9 cellular contexts compared by ENCODE assay signal in genomic region chr2:45643095-45643494, GRCh38. TPM values are rescaled to one million over a fixed set of nuclear protein-coding genes. Genes with fewer than 3 reads are reported as not detected.
DNase-seq lines count a peak whose midpoint lies in the region; ATAC-seq, FAIRE-seq and TF ChIP-seq lines count a peak whose summit lies in the region.
"Had no signal": no experiment of that assay in that cellular context is flagged by ENCODE, and none has a peak within 500 bp of the region (broad histone marks: within the 10 kb centered on the region; RNA-seq: fewer than 3 reads in every experiment).

No MANE protein-coding gene starts in this region.

- POLR2A ChIA-PET in AG04449 (lab: Yijun Ruan, JAX) = no interaction called here

- H3K23ac ChIP-seq in mesenchymal stem cell (ENCODE audit: low read length in 2 of 2) = no peak overlapping the region

- H2BK120ac ChIP-seq in mesenchymal stem cell (ENCODE audit: low read depth, low read length) = peak overlapping the region; percentile 55

- H3K36me3 ChIP-seq in brain microvascular endothelial cell (replicated peaks) (no peaks in the 10 kb centered on the region), mesenchymal stem cell (ENCODE audit: control insufficient read depth in 1 of 2, insufficient read depth in 2 of 2, low read depth in 1 of 2, low read length in 2 of 2) (no peaks in the 10 kb centered on the region), small intestine (ENCODE audit: control insufficient read depth in 2 of 2, insufficient read depth in 2 of 2, low read length in 2 of 2) (peaks cover 0 to 3% of the 10 kb centered on the region in 2 donors)

- H3K27me3 ChIP-seq in brain microvascular endothelial cell (replicated peaks) = no peaks in the 10 kb centered on the region
- H3K27me3 ChIP-seq in mesenchymal stem cell (ENCODE audit: control insufficient read depth in 1 of 2, insufficient read depth in 1 of 2, low read length in 2 of 2) = peaks cover 23 to 34% of the 10 kb centered on the region in 2 experiments
- no peaks in the 10 kb centered on the region for H3K27me3 ChIP-seq in small intestine (ENCODE audit: control insufficient read depth in 2 of 2, insufficient read depth in 2 of 2, low read length in 2 of 2)

- H2BK15ac ChIP-seq in mesenchymal stem cell (ENCODE audit: low read depth, poor library complexity, severe bottlenecking) = peak overlapping the region; percentile 99

- H3K9ac ChIP-seq in mesenchymal stem cell (ENCODE audit: low read length) = peak overlapping the region; percentile 91

- H4K91ac ChIP-seq in mesenchymal stem cell (ENCODE audit: low read length) = no peak overlapping the region

- no peak overlapping the region for H2BK5ac ChIP-seq in mesenchymal stem cell (ENCODE audit: low read depth, low read length, poor library complexity, severe bottlenecking)

- peak overlapping the region; percentile 67 for H2AFZ ChIP-seq in mesenchymal stem cell (ENCODE audit: low read depth, low read length)

- in situ Hi-C loops in brain microvascular endothelial cell (cut with HindIII; ENCODE audit: low pct_ligation_motif_present, low sequenced_read_pairs) = loop anchor here (25.0 kb wide), 1 partner anchor 294 kb away; no protein-coding TSS in a partner anchor

- no peaks in the 10 kb centered on the region for H3K9me3 ChIP-seq in mesenchymal stem cell (ENCODE audit: control insufficient read depth, low read length)
- no peaks in the 10 kb centered on the region for H3K9me3 ChIP-seq in small intestine (ENCODE audit: control insufficient read depth, low read depth)

- H3K79me1 ChIP-seq in mesenchymal stem cell (replicated peaks; ENCODE audit: low read length, poor library complexity, severe bottlenecking) = no peaks in the 10 kb centered on the region

- H4K8ac ChIP-seq in mesenchymal stem cell (ENCODE audit: low read length) = no peak overlapping the region

- peak overlapping the region in 1 of 2 experiments; percentile 57 for H2BK12ac ChIP-seq in mesenchymal stem cell (ENCODE audit: low read length in 2 of 2)

- peak overlapping the region in 1 of 2 experiments; percentile 41 for H3K18ac ChIP-seq in mesenchymal stem cell (ENCODE audit: low read depth in 1 of 2, low read length in 2 of 2)

- CTCF ChIA-PET in AG04449 (lab: Yijun Ruan, JAX) = interaction anchor here (0.9 to 1.8 kb wide), 16 partner anchors 9 to 350 kb away, joined by 3 to 27 read pairs (median 4); no protein-coding TSS in a partner anchor

- no peak overlapping the region for H3K27ac ChIP-seq in brain microvascular endothelial cell
- H3K27ac ChIP-seq in mesenchymal stem cell (ENCODE audit: low read length, poor library complexity, severe bottlenecking) = no peak overlapping the region
- H3K27ac ChIP-seq in small intestine (ENCODE audit: low read depth in 1 of 2, low read length in 1 of 2) = no peak overlapping the region

- H3K4me2 ChIP-seq in mesenchymal stem cell (ENCODE audit: low read length, poor library complexity, severe bottlenecking) = peak overlapping the region; percentile 98

- peak; percentile 13 for ATAC-seq in HG02852 (IDR thresholded peaks at IDR 0.05; ENCODE audit: unreplicated experiment)

- no peak for TF ChIP-seq CTCF in AG04449 (IDR thresholded peaks at IDR 0.05; ENCODE audit: insufficient read depth, low read length, missing control alignments)
- no peak for TF ChIP-seq CTCF in brain microvascular endothelial cell (IDR thresholded peaks at IDR 0.05; ENCODE audit: low read depth, low read length, missing control alignments)

- no peak overlapping the region for H3K4ac ChIP-seq in mesenchymal stem cell (ENCODE audit: low read depth in 1 of 2, low read length in 2 of 2)

- H3K4me3 ChIP-seq in AG04449 (ENCODE audit: low read depth, low read length) (peak overlapping the region; percentile 64), brain microvascular endothelial cell (ENCODE audit: low read depth, low read length) (peak overlapping the region; percentile 61), mesenchymal stem cell (ENCODE audit: insufficient read depth in 1 of 2, low read depth in 1 of 2, low read length in 2 of 2) (peak overlapping the region; percentile 57 to 84), small intestine (ENCODE audit: low read depth in 1 of 2, low read length in 2 of 2) (peak overlapping the region in 1 of 2 donors; percentile 72)

- FAIRE-seq in small intestine (lab: Jason Lieb, UNC) = no peak
- FAIRE-seq: frontal cortex had no signal

- 48% methylated on average over 11 of the region's 11 CpGs for WGBS in mesenchymal stem cell
- WGBS in small intestine, 3 donors = 19 to 27% (median 23%) methylated on average over 10 to 11 of the region's 11 CpGs

- peaks cover 7% of the 10 kb centered on the region for H3K4me1 ChIP-seq in mesenchymal stem cell (ENCODE audit: control insufficient read depth, insufficient read depth, low read depth, low read length)
- H3K4me1 ChIP-seq in small intestine (ENCODE audit: control insufficient read depth in 2 of 2, insufficient read depth in 1 of 2, low read depth in 1 of 2, low read length in 1 of 2) = no peaks in the 10 kb centered on the region

- H3K14ac ChIP-seq in mesenchymal stem cell (ENCODE audit: low read length in 2 of 2) = peak overlapping the region in 1 of 2 experiments; percentile 50

- no peak for DNase-seq in AG04449 (ENCODE audit: low read depth, low spot score)
- DNase-seq in brain microvascular endothelial cell = no peak
- DNase-seq in mesenchymal stem cell = peak; percentile 25
- DNase-seq in small intestine = no peak
- no peak for DNase-seq in MV-4-11 (lab: John Stamatoyannopoulos, UW)
- DNase-seq in NCI-H1436 treated with DMSO at 0.1 percent for 48 hours (lab: John Stamatoyannopoulos, UW) = no peak
- no peak for DNase-seq in SW 1271 (lab: John Stamatoyannopoulos, UW)

- H2AK5ac ChIP-seq in mesenchymal stem cell (ENCODE audit: low read length, severe bottlenecking) = no peak overlapping the region

RNA-seq across cellular contexts. Expression of gene PRKCE, which starts 8.4 kb away (rescaled TPM):
- polyA plus RNA-seq in mesenchymal stem cell (2013, experiment 1 of 2) = 10.6 TPM
- polyA plus RNA-seq in mesenchymal stem cell (2013, experiment 2 of 2) = 11.5 TPM
- polyA plus RNA-seq in small intestine = 1 to 10 TPM; 2.2 to 6.7 (median 4.1) TPM

RNA-seq across cellular contexts. Expression of gene SRBD1, which starts 32.0 kb away (rescaled TPM):
- polyA plus RNA-seq in mesenchymal stem cell (2013, experiment 1 of 2) = 7.5 TPM
- polyA plus RNA-seq in mesenchymal stem cell (2013, experiment 2 of 2) = 7.7 TPM
- polyA plus RNA-seq in small intestine = 1 to 10 TPM; 4.7 to 7.3 (median 6.8) TPM
